ENCODE assay signal across 17 cellular contexts in the genomic region with DNA sequence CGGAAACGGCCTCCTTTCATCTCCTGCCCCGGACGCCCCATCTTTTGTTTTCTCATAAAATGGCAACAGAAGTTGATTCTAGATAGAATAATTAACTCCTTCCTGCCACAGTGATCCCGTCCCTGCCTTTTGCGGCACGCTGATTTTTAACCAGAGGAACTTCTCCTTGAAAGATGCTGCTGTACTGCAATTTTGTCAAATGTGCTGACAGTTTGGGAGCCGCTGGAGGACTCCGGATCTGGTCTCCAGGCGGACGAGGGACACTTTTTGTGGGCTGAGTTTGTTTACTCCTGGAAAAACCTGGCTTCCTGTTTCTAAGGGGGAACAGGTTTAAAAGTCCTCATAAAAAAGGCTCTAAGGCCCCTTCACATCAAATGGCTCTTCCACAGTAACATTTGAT. TPM values are rescaled to one million over a fixed set of nuclear protein-coding genes. Genes with fewer than 3 reads are reported as not detected.
DNase-seq lines count a peak whose midpoint lies in the region; TF ChIP-seq lines count a peak whose summit lies in the region.
"Had no signal": no experiment of that assay in that cellular context is flagged by ENCODE, and none has a peak within 500 bp of the region (broad histone marks: within the 10 kb centered on the region; RNA-seq: fewer than 3 reads in every experiment).

No MANE protein-coding gene starts in this region.

- no peak overlapping the region for H3K9ac ChIP-seq in H9 (ENCODE audit: extremely low read depth, insufficient read length, low read length)
- H3K9ac ChIP-seq: GM23248 had no signal

- no peak overlapping the region for H2BK5ac ChIP-seq in H9 (ENCODE audit: insufficient read length, low read length)

- H3K9me2 ChIP-seq in hepatocyte (replicated peaks; ENCODE audit: insufficient read depth), result no peaks in the 10 kb centered on the region

- H3K27ac Mint-ChIP-seq in mesothelial cell of epicardium (peak overlapping the region; percentile 72), H9 (no peak overlapping the region)
- H3K27ac Mint-ChIP-seq: CD4-positive, alpha-beta T cell had no signal

- no peak overlapping the region for H3K4ac ChIP-seq in H9 (ENCODE audit: low read depth, low read length)

- no peak overlapping the region for H4K91ac ChIP-seq in H9 (ENCODE audit: insufficient read length, low read depth, low read length)

- no peaks in the 10 kb centered on the region for H3K36me3 ChIP-seq in hepatocyte (replicated peaks; ENCODE audit: insufficient read depth, low read depth)
- H3K36me3 ChIP-seq in neuron (ENCODE audit: insufficient read depth, low read length), result no peaks in the 10 kb centered on the region
- H3K36me3 ChIP-seq in BE2C, result no peaks in the 10 kb centered on the region

- H3K79me2 ChIP-seq in hepatocyte, result no peaks in the 10 kb centered on the region
- no peaks in the 10 kb centered on the region for H3K79me2 ChIP-seq in H9 (ENCODE audit: insufficient read depth, low read length)

- H2BK12ac ChIP-seq in H9 (ENCODE audit: insufficient read length, low read depth, low read length), result no peak overlapping the region

- H3K23me2 ChIP-seq in H9 (ENCODE audit: insufficient read length, low read depth, low read length, poor library complexity, severe bottlenecking), result no peaks in the 10 kb centered on the region

- H3K4me3 ChIP-seq in hepatocyte (no peak overlapping the region), neuron (ENCODE audit: low read length) (no peak overlapping the region), BE2C (ENCODE audit: low read depth, low read length) (no peak overlapping the region)
- H3K4me3 ChIP-seq: GM23248, K562 had no signal

- H3T11ph ChIP-seq in H9 (ENCODE audit: low read length), result no peak overlapping the region

- H2BK20ac ChIP-seq in H9 (ENCODE audit: low read depth, low read length, poor library complexity, severe bottlenecking), result no peak overlapping the region

- H3K14ac ChIP-seq in H9 (ENCODE audit: insufficient read depth, low read length), result no peak overlapping the region

- no peaks in the 10 kb centered on the region for H3K27me3 ChIP-seq in hepatocyte
- H3K27me3 ChIP-seq in neuron (ENCODE audit: insufficient read depth, low read length), result peaks cover 3% of the 10 kb centered on the region
- no peaks in the 10 kb centered on the region; the same call in 1 of the 2 replicates for H3K27me3 ChIP-seq in H9 (ENCODE audit: insufficient read depth, low read length)
- peaks cover 24% of the 10 kb centered on the region for H3K27me3 ChIP-seq in BE2C

- H3K79me1 ChIP-seq in H9 (ENCODE audit: insufficient read depth, low read depth, low read length, poor library complexity, severe bottlenecking), result no peaks in the 10 kb centered on the region

- DNase-seq in hepatocyte (ENCODE audit: low spot score), result no peak
- DNase-seq in mesothelial cell of epicardium (ENCODE audit: low spot score in 2 of 2, unreplicated experiment in 2 of 2), result no peak
- no peak for DNase-seq in H9
- DNase-seq in BE2C, result no peak
- DNase-seq in NCI-H526 (lab: John Stamatoyannopoulos, UW), result no peak
- no peak for DNase-seq in HUDEP-2 (lab: John Stamatoyannopoulos, UW; ENCODE audit: unreplicated experiment in 76 of 76)
- DNase-seq: ACHN; Caco-2; CD4-positive, alpha-beta T cell; GM23248; IMR-90 had no signal

- no peak overlapping the region for H2AFZ ChIP-seq in hepatocyte
- peak overlapping the region; percentile 19 for H2AFZ ChIP-seq in neuron (ENCODE audit: low read depth, low read length)
- H2AFZ ChIP-seq in H9 (ENCODE audit: low read length), result no peak overlapping the region
- H2AFZ ChIP-seq: GM23248 had no signal

- no peak overlapping the region for H3K23ac ChIP-seq in H9 (ENCODE audit: insufficient read length, low read depth, low read length)

- H4K8ac ChIP-seq in H9 (replicated peaks; ENCODE audit: insufficient read length, low read depth, low read length), result no peak overlapping the region

- no peak overlapping the region for H2BK120ac ChIP-seq in H9 (ENCODE audit: low read depth, low read length, poor library complexity, severe bottlenecking)

- H3K4me1 ChIP-seq in hepatocyte (ENCODE audit: insufficient read depth) (no peaks in the 10 kb centered on the region), neuron (ENCODE audit: insufficient read depth, low read length) (no peaks in the 10 kb centered on the region), H9 (ENCODE audit: insufficient read depth, low read length) (no peaks in the 10 kb centered on the region), BE2C (no peaks in the 10 kb centered on the region)
- H3K4me1 ChIP-seq: Caco-2 had no signal

- WGBS in hepatocyte (ENCODE audit: low lambda C conversion rate, missing lambda C conversion rate), result 43% methylated on average over 11 of the region's 11 CpGs
- no CpG with 5 or more reads among the region's 11 CpGs for WGBS in H9 (ENCODE audit: extremely low coverage, insufficient read length, low lambda C conversion rate)

- H3K27me3 Mint-ChIP-seq in mesothelial cell of epicardium (ENCODE audit: low read depth), result peaks cover 39% of the 10 kb centered on the region
- H3K27me3 Mint-ChIP-seq in H9 (ENCODE audit: low read depth), result peaks cover 87% of the 10 kb centered on the region

- no peak overlapping the region for H2BK15ac ChIP-seq in H9 (ENCODE audit: low read depth, low read length)

- H3K56ac ChIP-seq in H9 (ENCODE audit: insufficient read length, low read depth, low read length), result no peak overlapping the region

- peak overlapping the region; percentile 20 for H3K4me2 ChIP-seq in hepatocyte
- no peak overlapping the region for H3K4me2 ChIP-seq in H9 (ENCODE audit: insufficient read depth, insufficient read length, low read length)

- TF ChIP-seq CTCF in hepatocyte (IDR thresholded peaks at IDR 0.05; ENCODE audit: poor library complexity) (no peak), mesothelial cell of epicardium (IDR thresholded peaks at IDR 0.05; ENCODE audit: unreplicated experiment) (no peak), H9 (conservative IDR thresholded peaks at IDR 0.05) (no peak), BE2C (IDR thresholded peaks at IDR 0.05; ENCODE audit: low read depth, low read length) (no peak)

- H4K20me1 ChIP-seq in hepatocyte (ENCODE audit: insufficient read depth, poor library complexity, severe bottlenecking) (no peaks in the 10 kb centered on the region), H9 (ENCODE audit: control insufficient read depth, insufficient read depth, insufficient read length) (no peaks in the 10 kb centered on the region)

- peaks cover 12% of the 10 kb centered on the region for H3K4me1 Mint-ChIP-seq in mesothelial cell of epicardium
- peaks cover 10 to 13% of the 10 kb centered on the region in 2 experiments; a peak in 3 of 4 replicates for H3K4me1 Mint-ChIP-seq in H9

- H3K36me3 Mint-ChIP-seq in mesothelial cell of epicardium (no peaks in the 10 kb centered on the region), H9 (ENCODE audit: insufficient read depth in 1 of 3, low read depth in 3 of 3) (no peaks in the 10 kb centered on the region; a peak in 1 of 7 replicates)

- no peak overlapping the region for H4K5ac ChIP-seq in H9 (ENCODE audit: insufficient read length, low read depth, low read length)

- no peak overlapping the region for H2AK5ac ChIP-seq in H9 (ENCODE audit: insufficient read length, low read length)

- H3K9me3 ChIP-seq in hepatocyte (ENCODE audit: low read depth), result no peaks in the 10 kb centered on the region
- H3K9me3 ChIP-seq in neuron (ENCODE audit: low read length), result peaks cover 1% of the 10 kb centered on the region
- H3K9me3 ChIP-seq in H9 (ENCODE audit: control insufficient read depth, low read depth, low read length), result no peaks in the 10 kb centered on the region
- H3K9me3 ChIP-seq in BE2C, result no peaks in the 10 kb centered on the region
- H3K9me3 ChIP-seq: Caco-2 had no signal

- peaks cover 13% of the 10 kb centered on the region for H3K9me3 Mint-ChIP-seq in mesothelial cell of epicardium
- H3K9me3 Mint-ChIP-seq in H9, result peaks cover 0 to 5% of the 10 kb centered on the region in 2 experiments

- H3K18ac ChIP-seq in H9 (ENCODE audit: insufficient read length, low read depth, low read length), result no peak overlapping the region

- H3K4me3 Mint-ChIP-seq in mesothelial cell of epicardium (no peak overlapping the region), H9 (no peak overlapping the region)
- H3K4me3 Mint-ChIP-seq: CD4-positive, alpha-beta T cell had no signal

- H3K27ac ChIP-seq in hepatocyte (no peak overlapping the region), H9 (ENCODE audit: insufficient read length, low read depth, low read length) (no peak overlapping the region)
- H3K27ac ChIP-seq: C4-2B, GM23248, HL-60 had no signal

RNA-seq across cellular contexts. Expression of gene FZD10, which starts 15.4 kb away (rescaled TPM):
- total RNA-seq in hepatocyte (1.3 and 1.7 TPM in 2 replicates), mesothelial cell of epicardium (1.8 to 2.5 TPM (median 2.4 TPM) in 3 replicates), H9 (2021) (0.55 and 1.0 TPM in 2 replicates)
- 0.35 and 0.50 TPM in 2 replicates for polyA plus RNA-seq in hepatocyte
- not detected for polyA plus RNA-seq in BE2C (2012; ENCODE audit: insufficient read depth, insufficient read length, low read depth)
- total RNA-seq: CD4-positive, alpha-beta T cell; GM23248; HT1080; IMR-90; K562 had no signal
- polyA plus RNA-seq: BJ, GM23248, IMR-90, K562 had no signal
